In genomic region chr19:27746691-27747380, GRCh38 we compare ENCODE assay signal across 9 cellular contexts.
DNase-seq lines count a peak whose midpoint lies in the region; ATAC-seq, FAIRE-seq and TF ChIP-seq lines count a peak whose summit lies in the region.
"Had no signal": no experiment of that assay in that cellular context is flagged by ENCODE, and none has a peak within 500 bp of the region (broad histone marks: within the 10 kb centered on the region; RNA-seq: fewer than 3 reads in every experiment).

No MANE protein-coding gene starts in this region.

- ATAC-seq in A549 = peak; percentile 66 to 92
- no peak for ATAC-seq in GM18868 (IDR thresholded peaks at IDR 0.05; ENCODE audit: unreplicated experiment)

- DNase-seq in A549 (ENCODE audit: low read depth in 1 of 2, low spot score in 1 of 2) (peak; percentile 19 to 33), LHCN-M2 (ENCODE audit: low read depth) (peak; percentile 6), ecto neural progenitor cell (ENCODE audit: low spot score) (peak; percentile 68), medulla oblongata (ENCODE audit: extremely low spot score) (peak; percentile 5), NOMO-1 (lab: John Stamatoyannopoulos, UW; ENCODE audit: unreplicated experiment in 2 of 2) (no peak), HPDE6-E6E7 (ENCODE audit: extremely low spot score) (no peak)
- no peak for DNase-seq in activated naive CD4-positive, alpha-beta T cell (lab: John Stamatoyannopoulos, UW)
- DNase-seq: DMS153 had no signal

- CTCF ChIA-PET in A549 (lab: Yijun Ruan, JAX) = no interaction called here

- no peaks in the 10 kb centered on the region for H3K4me1 ChIP-seq in A549

- H3K4me3 ChIP-seq in A549 = no peak overlapping the region

- 81% methylated on average over 28 of the region's 28 CpGs for WGBS in A549 (ENCODE audit: missing lambda C conversion rate)

- POLR2A ChIA-PET in A549 (lab: Yijun Ruan, JAX) = no interaction called here

- no peak overlapping the region for H3K27ac ChIP-seq in A549

- no peak for TF ChIP-seq RAD21 in A549 (conservative IDR thresholded peaks at IDR 0.05 in 1 of 2, IDR thresholded peaks at IDR 0.05 in 1 of 2)

- no peak for TF ChIP-seq CTCF in A549 (IDR thresholded peaks at IDR 0.05)

- TF ChIP-seq EP300 in A549 (IDR thresholded peaks at IDR 0.05) = no peak

- H3K9me3 ChIP-seq in A549 = no peaks in the 10 kb centered on the region

- no peak overlapping the region for H3K4me2 ChIP-seq in A549

- TF ChIP-seq POLR2A in A549 (IDR thresholded peaks at IDR 0.05; ENCODE audit: low read length) = no peak

- FAIRE-seq in A549 (lab: Jason Lieb, UNC) = peak; percentile 13

TF ChIP-seq in A549, 52 proteins besides CTCF, POLR2A, EP300 and RAD21:
- TF ChIP-seq MAFK (IDR thresholded peaks at IDR 0.05; ENCODE audit: partially characterized antibody) (peak; percentile 50), NFE2L2 (conservative IDR thresholded peaks at IDR 0.05; ENCODE audit: low read length) (no peak)

Comparison
In these comparisons a context has a peak if more than half of its experiments do, and no peak if none do; other contexts are left out.
1. DNase-seq: peak in A549 (2 of 2), LHCN-M2 (single experiment), ecto neural progenitor cell (single experiment) and medulla oblongata (single experiment); none in NOMO-1 (0 of 2), HPDE6-E6E7 (single experiment) and activated naive CD4-positive, alpha-beta T cell (0 of 4).